ENCODE assay signal across 9 cellular contexts in genomic region chr17:59785091-59785799, GRCh38.
A peak's percentile ranks its signal among the peaks of the same experiment; 100 is the strongest.
DNase-seq lines count a peak whose midpoint lies in the region; ATAC-seq and TF ChIP-seq lines count a peak whose summit lies in the region.
"Had no signal": no experiment of that assay in that cellular context is flagged by ENCODE, and none has a peak within 500 bp of the region (broad histone marks: within the 10 kb centered on the region; RNA-seq: fewer than 3 reads in every experiment).

No MANE protein-coding gene starts in this region.

- H3K4me2 ChIP-seq in osteoblast (ENCODE audit: insufficient read depth, low read length) = peak overlapping the region; percentile 74

- H3K9me3 ChIP-seq in osteoblast (ENCODE audit: low read depth, low read length) = no peaks in the 10 kb centered on the region

- H4K20me1 ChIP-seq in osteoblast (ENCODE audit: insufficient read depth, low read length) = no peaks in the 10 kb centered on the region

- H3K4me3 ChIP-seq in NB4 (ENCODE audit: low read depth, low read length) = peak overlapping the region; percentile 51
- no peak overlapping the region for H3K4me3 ChIP-seq in osteoblast (ENCODE audit: insufficient read depth, low read length)

- TF ChIP-seq CTCF in NB4 (IDR thresholded peaks at IDR 0.05; ENCODE audit: low read depth, low read length) (no peak), osteoblast (IDR thresholded peaks at IDR 0.05; ENCODE audit: extremely low read depth, low read depth, low read length) (no peak)

- no peaks in the 10 kb centered on the region for H3K27me3 ChIP-seq in osteoblast (ENCODE audit: insufficient read depth, low read length)

- peaks cover 58% of the 10 kb centered on the region for H3K4me1 ChIP-seq in osteoblast (ENCODE audit: insufficient read depth, low read length)

- peak overlapping the region; percentile 99 for H3K27ac ChIP-seq in osteoblast (ENCODE audit: low read depth, low read length)

- peaks cover 17% of the 10 kb centered on the region for H3K79me2 ChIP-seq in osteoblast (ENCODE audit: insufficient read depth, low read length)

- TF ChIP-seq POLR2A in NB4 (IDR thresholded peaks at IDR 0.05; ENCODE audit: extremely low read depth, insufficient read length) = no peak

- no peaks in the 10 kb centered on the region for H3K36me3 ChIP-seq in osteoblast (ENCODE audit: insufficient read depth, low read length)

- DNase-seq in DMS 273 (lab: John Stamatoyannopoulos, UW; ENCODE audit: unreplicated experiment) = peak; percentile 28
- peak; percentile 64 for DNase-seq in NB4 (ENCODE audit: low read depth)
- peak; percentile 67 for DNase-seq in cerebellar cortex (ENCODE audit: low spot score)
- no peak for DNase-seq in osteoblast (ENCODE audit: insufficient read length, low spot score, missing footprints)
- DNase-seq in NCI-H82 treated with DMSO at 0.1 percent for 48 hours (lab: John Stamatoyannopoulos, UW; ENCODE audit: unreplicated experiment) = no peak
- no peak for DNase-seq in NCI-H2196 (lab: John Stamatoyannopoulos, UW; ENCODE audit: unreplicated experiment)
- DNase-seq: left ventricle myocardium superior had no signal

- no peak overlapping the region for H2AFZ ChIP-seq in osteoblast (ENCODE audit: low read length)

- ATAC-seq in GM21526 (IDR thresholded peaks at IDR 0.05; ENCODE audit: low FRiP score, unreplicated experiment) (no peak), GM18511 (IDR thresholded peaks at IDR 0.05; ENCODE audit: unreplicated experiment) (no peak)
- ATAC-seq: left ventricle myocardium superior had no signal

Comparison
In these comparisons a context has a peak if more than half of its experiments do, and no peak if none do; other contexts are left out.
1. DNase-seq: peak in DMS 273 (single experiment), NB4 (single experiment) and cerebellar cortex (single experiment); none in osteoblast (single experiment), NCI-H82 treated with DMSO at 0.1 percent for 48 hours (single experiment) and NCI-H2196 (single experiment).